ENCODE assay signal across 1 cellular context in the genomic region with DNA sequence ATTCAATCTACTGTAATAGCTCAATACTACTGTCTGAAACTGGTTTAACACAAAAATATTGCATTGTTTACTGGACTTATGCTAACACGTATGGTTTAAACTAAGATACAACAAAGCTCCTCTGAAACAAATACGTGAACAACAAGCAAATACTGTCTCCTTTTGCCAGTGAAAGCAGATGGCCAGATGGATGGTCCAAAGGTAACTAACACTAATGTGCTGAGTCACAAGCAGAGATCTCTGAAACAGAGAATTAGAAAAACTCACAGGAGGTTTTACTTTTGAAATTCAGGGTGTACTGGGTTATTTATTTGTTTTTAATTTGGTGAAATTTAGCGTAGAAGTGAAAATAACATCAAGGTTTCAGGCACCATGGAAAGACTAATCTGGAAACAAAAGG.
A peak's percentile ranks its signal among the peaks of the same experiment; 100 is the strongest.
TF ChIP-seq lines count a peak whose summit lies in the region.

No MANE protein-coding gene starts in this region.

TF ChIP-seq in HepG2, 621 proteins besides CTCF, POLR2A, EP300 and RAD21 (continued from another document and continues in another):
- peak; percentile 88 for TF ChIP-seq ZNF644 (CRISPR knock-in tag; IDR thresholded peaks at IDR 0.05; ENCODE audit: low read depth)
- no peak for TF ChIP-seq GATA4 (IDR thresholded peaks at IDR 0.05; ENCODE audit: borderline replicate concordance, low read depth)
- peak; percentile 63; the same call in 1 of the 2 replicates for TF ChIP-seq FOSL2 (CRISPR knock-in tag; IDR thresholded peaks at IDR 0.05)
- TF ChIP-seq SALL2 (CRISPR knock-in tag; IDR thresholded peaks at IDR 0.05) = no peak
- TF ChIP-seq WIZ (CRISPR knock-in tag; IDR thresholded peaks at IDR 0.05) = no peak
- peak; percentile 55; the same call in 1 of the 2 replicates for TF ChIP-seq SOX5 (CRISPR knock-in tag; IDR thresholded peaks at IDR 0.05; ENCODE audit: borderline replicate concordance)
- TF ChIP-seq ZNF674 (CRISPR knock-in tag; IDR thresholded peaks at IDR 0.05; ENCODE audit: low read depth) = no peak
- no peak for TF ChIP-seq ZNF563 (CRISPR knock-in tag; IDR thresholded peaks at IDR 0.05)
- no peak for TF ChIP-seq FOXK2 (IDR thresholded peaks at IDR 0.05)
- TF ChIP-seq RXRA (CRISPR knock-in tag; IDR thresholded peaks at IDR 0.05) = no peak
- no peak for TF ChIP-seq SRSF9 (IDR thresholded peaks at IDR 0.05; ENCODE audit: borderline replicate concordance, insufficient read depth, low read depth, low read length, poor library complexity, severe bottlenecking)
- TF ChIP-seq DMAP1 (CRISPR knock-in tag; IDR thresholded peaks at IDR 0.05) = 0 out of 2 replicates have a peak, but pooled peaks have one; percentile 36
- TF ChIP-seq, protein P1, sequence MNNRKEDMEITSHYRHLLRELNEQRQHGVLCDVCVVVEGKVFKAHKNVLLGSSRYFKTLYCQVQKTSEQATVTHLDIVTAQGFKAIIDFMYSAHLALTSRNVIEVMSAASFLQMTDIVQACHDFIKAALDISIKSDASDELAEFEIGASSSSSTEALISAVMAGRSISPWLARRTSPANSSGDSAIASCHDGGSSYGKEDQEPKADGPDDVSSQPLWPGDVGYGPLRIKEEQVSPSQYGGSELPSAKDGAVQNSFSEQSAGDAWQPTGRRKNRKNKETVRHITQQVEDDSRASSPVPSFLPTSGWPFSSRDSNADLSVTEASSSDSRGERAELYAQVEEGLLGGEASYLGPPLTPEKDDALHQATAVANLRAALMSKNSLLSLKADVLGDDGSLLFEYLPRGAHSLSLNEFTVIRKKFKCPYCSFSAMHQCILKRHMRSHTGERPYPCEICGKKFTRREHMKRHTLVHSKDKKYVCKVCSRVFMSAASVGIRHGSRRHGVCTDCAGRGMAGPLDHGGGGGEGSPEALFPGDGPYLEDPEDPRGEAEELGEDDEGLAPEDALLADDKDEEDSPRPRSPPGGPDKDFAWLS (CRISPR knock-in tag; IDR thresholded peaks at IDR 0.05; ENCODE audit: borderline replicate concordance) = no peak
- TF ChIP-seq FOXO1 (CRISPR knock-in tag; IDR thresholded peaks at IDR 0.05) = no peak
- no peak for TF ChIP-seq ZNF496 (CRISPR knock-in tag; IDR thresholded peaks at IDR 0.05; ENCODE audit: insufficient replicate concordance)
- TF ChIP-seq NFE2 (CRISPR knock-in tag; IDR thresholded peaks at IDR 0.05) = peak; percentile 94
- TF ChIP-seq, protein P2, sequence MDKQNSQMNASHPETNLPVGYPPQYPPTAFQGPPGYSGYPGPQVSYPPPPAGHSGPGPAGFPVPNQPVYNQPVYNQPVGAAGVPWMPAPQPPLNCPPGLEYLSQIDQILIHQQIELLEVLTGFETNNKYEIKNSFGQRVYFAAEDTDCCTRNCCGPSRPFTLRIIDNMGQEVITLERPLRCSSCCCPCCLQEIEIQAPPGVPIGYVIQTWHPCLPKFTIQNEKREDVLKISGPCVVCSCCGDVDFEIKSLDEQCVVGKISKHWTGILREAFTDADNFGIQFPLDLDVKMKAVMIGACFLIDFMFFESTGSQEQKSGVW (CRISPR knock-in tag; IDR thresholded peaks at IDR 0.05; ENCODE audit: borderline replicate concordance) = no peak
- TF ChIP-seq, protein P3, sequence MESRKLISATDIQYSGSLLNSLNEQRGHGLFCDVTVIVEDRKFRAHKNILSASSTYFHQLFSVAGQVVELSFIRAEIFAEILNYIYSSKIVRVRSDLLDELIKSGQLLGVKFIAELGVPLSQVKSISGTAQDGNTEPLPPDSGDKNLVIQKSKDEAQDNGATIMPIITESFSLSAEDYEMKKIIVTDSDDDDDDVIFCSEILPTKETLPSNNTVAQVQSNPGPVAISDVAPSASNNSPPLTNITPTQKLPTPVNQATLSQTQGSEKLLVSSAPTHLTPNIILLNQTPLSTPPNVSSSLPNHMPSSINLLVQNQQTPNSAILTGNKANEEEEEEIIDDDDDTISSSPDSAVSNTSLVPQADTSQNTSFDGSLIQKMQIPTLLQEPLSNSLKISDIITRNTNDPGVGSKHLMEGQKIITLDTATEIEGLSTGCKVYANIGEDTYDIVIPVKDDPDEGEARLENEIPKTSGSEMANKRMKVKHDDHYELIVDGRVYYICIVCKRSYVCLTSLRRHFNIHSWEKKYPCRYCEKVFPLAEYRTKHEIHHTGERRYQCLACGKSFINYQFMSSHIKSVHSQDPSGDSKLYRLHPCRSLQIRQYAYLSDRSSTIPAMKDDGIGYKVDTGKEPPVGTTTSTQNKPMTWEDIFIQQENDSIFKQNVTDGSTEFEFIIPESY (CRISPR knock-in tag; IDR thresholded peaks at IDR 0.05) = no peak
- no peak for TF ChIP-seq KAT7 (CRISPR knock-in tag; IDR thresholded peaks at IDR 0.05; ENCODE audit: borderline replicate concordance)
- no peak for TF ChIP-seq ZNF557 (CRISPR knock-in tag; IDR thresholded peaks at IDR 0.05)
- no peak for TF ChIP-seq PLRG1 (conservative IDR thresholded peaks at IDR 0.05)
- TF ChIP-seq, protein P4, sequence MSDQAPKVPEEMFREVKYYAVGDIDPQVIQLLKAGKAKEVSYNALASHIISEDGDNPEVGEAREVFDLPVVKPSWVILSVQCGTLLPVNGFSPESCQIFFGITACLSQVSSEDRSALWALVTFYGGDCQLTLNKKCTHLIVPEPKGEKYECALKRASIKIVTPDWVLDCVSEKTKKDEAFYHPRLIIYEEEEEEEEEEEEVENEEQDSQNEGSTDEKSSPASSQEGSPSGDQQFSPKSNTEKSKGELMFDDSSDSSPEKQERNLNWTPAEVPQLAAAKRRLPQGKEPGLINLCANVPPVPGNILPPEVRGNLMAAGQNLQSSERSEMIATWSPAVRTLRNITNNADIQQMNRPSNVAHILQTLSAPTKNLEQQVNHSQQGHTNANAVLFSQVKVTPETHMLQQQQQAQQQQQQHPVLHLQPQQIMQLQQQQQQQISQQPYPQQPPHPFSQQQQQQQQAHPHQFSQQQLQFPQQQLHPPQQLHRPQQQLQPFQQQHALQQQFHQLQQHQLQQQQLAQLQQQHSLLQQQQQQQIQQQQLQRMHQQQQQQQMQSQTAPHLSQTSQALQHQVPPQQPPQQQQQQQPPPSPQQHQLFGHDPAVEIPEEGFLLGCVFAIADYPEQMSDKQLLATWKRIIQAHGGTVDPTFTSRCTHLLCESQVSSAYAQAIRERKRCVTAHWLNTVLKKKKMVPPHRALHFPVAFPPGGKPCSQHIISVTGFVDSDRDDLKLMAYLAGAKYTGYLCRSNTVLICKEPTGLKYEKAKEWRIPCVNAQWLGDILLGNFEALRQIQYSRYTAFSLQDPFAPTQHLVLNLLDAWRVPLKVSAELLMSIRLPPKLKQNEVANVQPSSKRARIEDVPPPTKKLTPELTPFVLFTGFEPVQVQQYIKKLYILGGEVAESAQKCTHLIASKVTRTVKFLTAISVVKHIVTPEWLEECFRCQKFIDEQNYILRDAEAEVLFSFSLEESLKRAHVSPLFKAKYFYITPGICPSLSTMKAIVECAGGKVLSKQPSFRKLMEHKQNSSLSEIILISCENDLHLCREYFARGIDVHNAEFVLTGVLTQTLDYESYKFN (CRISPR knock-in tag; conservative IDR thresholded peaks at IDR 0.05) = peak; percentile 62
- no peak for TF ChIP-seq ZNF224 (CRISPR knock-in tag; IDR thresholded peaks at IDR 0.05)
- TF ChIP-seq, protein P5, sequence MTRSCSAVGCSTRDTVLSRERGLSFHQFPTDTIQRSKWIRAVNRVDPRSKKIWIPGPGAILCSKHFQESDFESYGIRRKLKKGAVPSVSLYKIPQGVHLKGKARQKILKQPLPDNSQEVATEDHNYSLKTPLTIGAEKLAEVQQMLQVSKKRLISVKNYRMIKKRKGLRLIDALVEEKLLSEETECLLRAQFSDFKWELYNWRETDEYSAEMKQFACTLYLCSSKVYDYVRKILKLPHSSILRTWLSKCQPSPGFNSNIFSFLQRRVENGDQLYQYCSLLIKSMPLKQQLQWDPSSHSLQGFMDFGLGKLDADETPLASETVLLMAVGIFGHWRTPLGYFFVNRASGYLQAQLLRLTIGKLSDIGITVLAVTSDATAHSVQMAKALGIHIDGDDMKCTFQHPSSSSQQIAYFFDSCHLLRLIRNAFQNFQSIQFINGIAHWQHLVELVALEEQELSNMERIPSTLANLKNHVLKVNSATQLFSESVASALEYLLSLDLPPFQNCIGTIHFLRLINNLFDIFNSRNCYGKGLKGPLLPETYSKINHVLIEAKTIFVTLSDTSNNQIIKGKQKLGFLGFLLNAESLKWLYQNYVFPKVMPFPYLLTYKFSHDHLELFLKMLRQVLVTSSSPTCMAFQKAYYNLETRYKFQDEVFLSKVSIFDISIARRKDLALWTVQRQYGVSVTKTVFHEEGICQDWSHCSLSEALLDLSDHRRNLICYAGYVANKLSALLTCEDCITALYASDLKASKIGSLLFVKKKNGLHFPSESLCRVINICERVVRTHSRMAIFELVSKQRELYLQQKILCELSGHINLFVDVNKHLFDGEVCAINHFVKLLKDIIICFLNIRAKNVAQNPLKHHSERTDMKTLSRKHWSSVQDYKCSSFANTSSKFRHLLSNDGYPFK (CRISPR knock-in tag; IDR thresholded peaks at IDR 0.05; ENCODE audit: borderline replicate concordance) = no peak
- TF ChIP-seq ZNF607 (CRISPR knock-in tag; IDR thresholded peaks at IDR 0.05; ENCODE audit: borderline replicate concordance) = no peak
- TF ChIP-seq ETV5 (CRISPR knock-in tag; IDR thresholded peaks at IDR 0.05; ENCODE audit: borderline replicate concordance) = no peak
- no peak for TF ChIP-seq JARID2 (CRISPR knock-in tag; IDR thresholded peaks at IDR 0.05; ENCODE audit: insufficient replicate concordance)
- TF ChIP-seq, protein P6, sequence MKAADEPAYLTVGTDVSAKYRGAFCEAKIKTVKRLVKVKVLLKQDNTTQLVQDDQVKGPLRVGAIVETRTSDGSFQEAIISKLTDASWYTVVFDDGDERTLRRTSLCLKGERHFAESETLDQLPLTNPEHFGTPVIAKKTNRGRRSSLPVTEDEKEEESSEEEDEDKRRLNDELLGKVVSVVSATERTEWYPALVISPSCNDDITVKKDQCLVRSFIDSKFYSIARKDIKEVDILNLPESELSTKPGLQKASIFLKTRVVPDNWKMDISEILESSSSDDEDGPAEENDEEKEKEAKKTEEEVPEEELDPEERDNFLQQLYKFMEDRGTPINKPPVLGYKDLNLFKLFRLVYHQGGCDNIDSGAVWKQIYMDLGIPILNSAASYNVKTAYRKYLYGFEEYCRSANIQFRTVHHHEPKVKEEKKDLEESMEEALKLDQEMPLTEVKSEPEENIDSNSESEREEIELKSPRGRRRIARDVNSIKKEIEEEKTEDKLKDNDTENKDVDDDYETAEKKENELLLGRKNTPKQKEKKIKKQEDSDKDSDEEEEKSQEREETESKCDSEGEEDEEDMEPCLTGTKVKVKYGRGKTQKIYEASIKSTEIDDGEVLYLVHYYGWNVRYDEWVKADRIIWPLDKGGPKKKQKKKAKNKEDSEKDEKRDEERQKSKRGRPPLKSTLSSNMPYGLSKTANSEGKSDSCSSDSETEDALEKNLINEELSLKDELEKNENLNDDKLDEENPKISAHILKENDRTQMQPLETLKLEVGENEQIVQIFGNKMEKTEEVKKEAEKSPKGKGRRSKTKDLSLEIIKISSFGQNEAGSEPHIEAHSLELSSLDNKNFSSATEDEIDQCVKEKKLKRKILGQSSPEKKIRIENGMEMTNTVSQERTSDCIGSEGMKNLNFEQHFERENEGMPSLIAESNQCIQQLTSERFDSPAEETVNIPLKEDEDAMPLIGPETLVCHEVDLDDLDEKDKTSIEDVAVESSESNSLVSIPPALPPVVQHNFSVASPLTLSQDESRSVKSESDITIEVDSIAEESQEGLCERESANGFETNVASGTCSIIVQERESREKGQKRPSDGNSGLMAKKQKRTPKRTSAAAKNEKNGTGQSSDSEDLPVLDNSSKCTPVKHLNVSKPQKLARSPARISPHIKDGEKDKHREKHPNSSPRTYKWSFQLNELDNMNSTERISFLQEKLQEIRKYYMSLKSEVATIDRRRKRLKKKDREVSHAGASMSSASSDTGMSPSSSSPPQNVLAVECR (CRISPR knock-in tag; IDR thresholded peaks at IDR 0.05; ENCODE audit: borderline replicate concordance) = no peak
- no peak for TF ChIP-seq ZSCAN25 (CRISPR knock-in tag; IDR thresholded peaks at IDR 0.05)
- TF ChIP-seq, protein P7, sequence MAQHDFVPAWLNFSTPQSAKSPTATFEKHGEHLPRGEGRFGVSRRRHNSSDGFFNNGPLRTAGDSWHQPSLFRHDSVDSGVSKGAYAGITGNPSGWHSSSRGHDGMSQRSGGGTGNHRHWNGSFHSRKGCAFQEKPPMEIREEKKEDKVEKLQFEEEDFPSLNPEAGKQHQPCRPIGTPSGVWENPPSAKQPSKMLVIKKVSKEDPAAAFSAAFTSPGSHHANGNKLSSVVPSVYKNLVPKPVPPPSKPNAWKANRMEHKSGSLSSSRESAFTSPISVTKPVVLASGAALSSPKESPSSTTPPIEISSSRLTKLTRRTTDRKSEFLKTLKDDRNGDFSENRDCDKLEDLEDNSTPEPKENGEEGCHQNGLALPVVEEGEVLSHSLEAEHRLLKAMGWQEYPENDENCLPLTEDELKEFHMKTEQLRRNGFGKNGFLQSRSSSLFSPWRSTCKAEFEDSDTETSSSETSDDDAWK (CRISPR knock-in tag; IDR thresholded peaks at IDR 0.05) = no peak
- TF ChIP-seq ZNF792 (CRISPR knock-in tag; IDR thresholded peaks at IDR 0.05) = no peak
- TF ChIP-seq, protein P8, sequence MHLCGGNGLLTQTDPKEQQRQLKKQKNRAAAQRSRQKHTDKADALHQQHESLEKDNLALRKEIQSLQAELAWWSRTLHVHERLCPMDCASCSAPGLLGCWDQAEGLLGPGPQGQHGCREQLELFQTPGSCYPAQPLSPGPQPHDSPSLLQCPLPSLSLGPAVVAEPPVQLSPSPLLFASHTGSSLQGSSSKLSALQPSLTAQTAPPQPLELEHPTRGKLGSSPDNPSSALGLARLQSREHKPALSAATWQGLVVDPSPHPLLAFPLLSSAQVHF (CRISPR knock-in tag; IDR thresholded peaks at IDR 0.05) = no peak
- TF ChIP-seq, protein P9, sequence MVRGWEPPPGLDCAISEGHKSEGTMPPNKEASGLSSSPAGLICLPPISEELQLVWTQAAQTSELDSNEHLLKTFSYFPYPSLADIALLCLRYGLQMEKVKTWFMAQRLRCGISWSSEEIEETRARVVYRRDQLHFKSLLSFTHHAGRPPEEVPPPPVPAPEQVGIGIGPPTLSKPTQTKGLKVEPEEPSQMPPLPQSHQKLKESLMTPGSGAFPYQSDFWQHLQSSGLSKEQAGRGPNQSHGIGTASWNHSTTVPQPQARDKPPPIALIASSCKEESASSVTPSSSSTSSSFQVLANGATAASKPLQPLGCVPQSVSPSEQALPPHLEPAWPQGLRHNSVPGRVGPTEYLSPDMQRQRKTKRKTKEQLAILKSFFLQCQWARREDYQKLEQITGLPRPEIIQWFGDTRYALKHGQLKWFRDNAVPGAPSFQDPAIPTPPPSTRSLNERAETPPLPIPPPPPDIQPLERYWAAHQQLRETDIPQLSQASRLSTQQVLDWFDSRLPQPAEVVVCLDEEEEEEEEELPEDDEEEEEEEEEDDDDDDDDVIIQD (CRISPR knock-in tag; IDR thresholded peaks at IDR 0.05; ENCODE audit: low read depth) = peak; percentile 23; the same call in 1 of the 2 replicates
- no peak for TF ChIP-seq DR1 (CRISPR knock-in tag; IDR thresholded peaks at IDR 0.05)
- TF ChIP-seq AGO1 (IDR thresholded peaks at IDR 0.05; ENCODE audit: low read depth, low read length, poor library complexity, severe bottlenecking) = no peak
- TF ChIP-seq, protein P10, sequence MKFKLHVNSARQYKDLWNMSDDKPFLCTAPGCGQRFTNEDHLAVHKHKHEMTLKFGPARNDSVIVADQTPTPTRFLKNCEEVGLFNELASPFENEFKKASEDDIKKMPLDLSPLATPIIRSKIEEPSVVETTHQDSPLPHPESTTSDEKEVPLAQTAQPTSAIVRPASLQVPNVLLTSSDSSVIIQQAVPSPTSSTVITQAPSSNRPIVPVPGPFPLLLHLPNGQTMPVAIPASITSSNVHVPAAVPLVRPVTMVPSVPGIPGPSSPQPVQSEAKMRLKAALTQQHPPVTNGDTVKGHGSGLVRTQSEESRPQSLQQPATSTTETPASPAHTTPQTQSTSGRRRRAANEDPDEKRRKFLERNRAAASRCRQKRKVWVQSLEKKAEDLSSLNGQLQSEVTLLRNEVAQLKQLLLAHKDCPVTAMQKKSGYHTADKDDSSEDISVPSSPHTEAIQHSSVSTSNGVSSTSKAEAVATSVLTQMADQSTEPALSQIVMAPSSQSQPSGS (CRISPR knock-in tag; IDR thresholded peaks at IDR 0.05) = no peak
- TF ChIP-seq SAFB2 (CRISPR knock-in tag; IDR thresholded peaks at IDR 0.05; ENCODE audit: borderline replicate concordance, low read depth) = no peak
- 0 out of 4 replicates have a peak, but pooled peaks of 1 of the 2 experiments have one; percentile 8 for TF ChIP-seq KLF16 (CRISPR knock-in tag; IDR thresholded peaks at IDR 0.05)
- no peak for TF ChIP-seq ZBTB38 (CRISPR knock-in tag; IDR thresholded peaks at IDR 0.05)
